ENCODE assay signal across 16 cellular contexts in the genomic region with DNA sequence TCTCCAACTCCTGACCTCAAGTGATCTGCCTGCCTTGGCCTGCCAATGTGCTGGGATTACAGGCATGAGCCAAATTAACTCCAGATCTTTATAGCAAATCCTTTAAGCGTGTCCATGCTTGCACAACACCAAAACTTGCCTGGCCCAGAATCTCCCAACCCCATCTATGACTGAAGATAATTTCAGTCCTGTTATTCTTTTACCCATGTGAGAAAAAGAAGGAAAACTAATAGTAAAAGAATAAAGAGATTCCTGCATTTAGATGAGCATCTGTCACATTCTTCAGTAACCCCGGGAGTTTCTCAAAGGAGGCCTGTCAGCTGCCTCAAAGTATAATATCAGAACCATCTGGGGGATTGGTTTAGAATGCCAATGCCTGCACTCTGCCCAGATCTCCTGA.
A peak's percentile ranks its signal among the peaks of the same experiment; 100 is the strongest.
DNase-seq lines count a peak whose midpoint lies in the region; ATAC-seq and TF ChIP-seq lines count a peak whose summit lies in the region.
"Had no signal": no experiment of that assay in that cellular context is flagged by ENCODE, and none has a peak within 500 bp of the region (broad histone marks: within the 10 kb centered on the region; RNA-seq: fewer than 3 reads in every experiment).

No MANE protein-coding gene starts in this region.

- H3K4me2 ChIP-seq in mammary epithelial cell (ENCODE audit: insufficient read depth, low read depth, low read length) = no peak overlapping the region

- H3K4me1 ChIP-seq in mammary epithelial cell (ENCODE audit: insufficient read depth, low read length) (no peaks in the 10 kb centered on the region), breast epithelium (no peaks in the 10 kb centered on the region), lower lobe of right lung (no peaks in the 10 kb centered on the region)
- H3K4me1 ChIP-seq: Caco-2 had no signal

- no peak overlapping the region for H2AFZ ChIP-seq in mammary epithelial cell (ENCODE audit: low read depth, low read length)

- H3K27ac Mint-ChIP-seq in brain = peak overlapping the region in 3 of 5 experiments; percentile 30 to 85 (median 85)
- H3K27ac Mint-ChIP-seq: CD4-positive, alpha-beta T cell had no signal

- no peak for TF ChIP-seq CTCF in mammary epithelial cell (conservative IDR thresholded peaks at IDR 0.05 in 1 of 2, IDR thresholded peaks at IDR 0.05 in 1 of 2; ENCODE audit: extremely low read depth in 1 of 2, insufficient read depth in 1 of 2, low read depth in 1 of 2, low read length in 2 of 2)
- TF ChIP-seq CTCF in breast epithelium (IDR thresholded peaks at IDR 0.05) = no peak
- TF ChIP-seq CTCF in brain (conservative IDR thresholded peaks at IDR 0.05) = no peak
- no peak for TF ChIP-seq CTCF in lower lobe of right lung (IDR thresholded peaks at IDR 0.05)

- intact Hi-C loops in mammary epithelial cell (cut with micrococcal nuclease) = no loop called here
- intact Hi-C loops in breast epithelium (cut with DNase I; ENCODE audit: low total_unique reads) = no loop called here
- intact Hi-C loops in lower lobe of right lung (cut with DNase I) = no loop called here

- no peak overlapping the region for H3K9ac ChIP-seq in mammary epithelial cell (ENCODE audit: insufficient read depth, low read length)

- no peaks in the 10 kb centered on the region for H3K36me3 ChIP-seq in mammary epithelial cell (ENCODE audit: insufficient read depth, low read length)
- no peaks in the 10 kb centered on the region for H3K36me3 ChIP-seq in breast epithelium
- H3K36me3 ChIP-seq in lower lobe of right lung = no peaks in the 10 kb centered on the region

- no peaks in the 10 kb centered on the region for H3K36me3 Mint-ChIP-seq in brain

- no peaks in the 10 kb centered on the region for H3K79me2 ChIP-seq in mammary epithelial cell (ENCODE audit: insufficient read depth, low read length)

- peak overlapping the region in 1 of 5 experiments; percentile 58 for H3K4me3 Mint-ChIP-seq in brain
- H3K4me3 Mint-ChIP-seq: CD4-positive, alpha-beta T cell had no signal

- peaks cover 9% of the 10 kb centered on the region for H3K27me3 Mint-ChIP-seq in brain
- H3K27me3 Mint-ChIP-seq: CD4-positive, alpha-beta T cell had no signal

- dilution Hi-C loops in mammary epithelial cell (cut with HindIII; ENCODE audit: low sequenced_read_pairs) = no loop called here

- BruUV-seq in mammary epithelial cell (replicated peaks; lab: Mats Ljungman, UMichigan) = no TSS peak

- WGBS in mammary epithelial cell (ENCODE audit: low coverage, missing lambda C conversion rate) = 8% methylated on average over 2 of the region's 2 CpGs

- H3K27ac ChIP-seq in mammary epithelial cell (ENCODE audit: insufficient read depth, low read depth, low read length) (no peak overlapping the region), breast epithelium (no peak overlapping the region), lower lobe of right lung (no peak overlapping the region)

- no peaks in the 10 kb centered on the region for H3K9me3 ChIP-seq in mammary epithelial cell (replicated peaks; ENCODE audit: insufficient read depth, low read length)
- no peaks in the 10 kb centered on the region for H3K9me3 ChIP-seq in breast epithelium
- no peaks in the 10 kb centered on the region for H3K9me3 ChIP-seq in lower lobe of right lung
- H3K9me3 ChIP-seq: Caco-2 had no signal

- DNase-seq in mammary epithelial cell (peak; percentile 10), breast epithelium (ENCODE audit: low spot score in 2 of 2) (no peak), fibroblast of gingiva (ENCODE audit: low read depth) (peak; percentile 57), renal cortical epithelial cell (ENCODE audit: low read depth) (peak; percentile 94), NOMO-1 (lab: John Stamatoyannopoulos, UW; ENCODE audit: unreplicated experiment in 2 of 2) (no peak), lower lobe of right lung (no peak)
- DNase-seq: Caco-2; CD4-positive, alpha-beta T cell; DMS53; EL; MV-4-11; NCI-H1694 treated with DMSO at 0.1 percent for 48 hours; NCI-H2227 treated with DMSO at 0.1 percent for 48 hours had no signal

- in situ Hi-C loops in mammary epithelial cell (cut with MboI; ENCODE audit: low sequenced_read_pairs in 2 of 2) = no loop called here

- CTCF ChIA-PET in mammary epithelial cell (lab: Charles Lee; ENCODE audit: low non-redundant PET) = no interaction called here

- H4K20me1 ChIP-seq in mammary epithelial cell (ENCODE audit: insufficient read depth, low read length) = no peaks in the 10 kb centered on the region

- ATAC-seq in GM18498 (IDR thresholded peaks at IDR 0.05; ENCODE audit: unreplicated experiment) (no peak), lower lobe of right lung (no peak)
- ATAC-seq: K562 had no signal

- no peaks in the 10 kb centered on the region for H3K27me3 ChIP-seq in mammary epithelial cell (ENCODE audit: insufficient read depth, low read length)
- H3K27me3 ChIP-seq in breast epithelium = no peaks in the 10 kb centered on the region
- H3K27me3 ChIP-seq in lower lobe of right lung (ENCODE audit: low read depth) = no peaks in the 10 kb centered on the region

- no peaks in the 10 kb centered on the region for H3K9me3 Mint-ChIP-seq in brain
- H3K9me3 Mint-ChIP-seq: CD4-positive, alpha-beta T cell had no signal

- no peak for TF ChIP-seq POLR2A in breast epithelium (IDR thresholded peaks at IDR 0.05)

- H3K4me3 ChIP-seq in mammary epithelial cell (replicated peaks in 1 of 3; ENCODE audit: insufficient read depth in 1 of 3, low read depth in 2 of 3, low read length in 3 of 3) = no peak overlapping the region
- H3K4me3 ChIP-seq in breast epithelium = no peak overlapping the region
- no peak overlapping the region for H3K4me3 ChIP-seq in lower lobe of right lung
- H3K4me3 ChIP-seq: K562 had no signal

- peaks cover 13% of the 10 kb centered on the region for H3K4me1 Mint-ChIP-seq in brain

Comparison
In these comparisons a context has a peak if more than half of its experiments do, and no peak if none do; other contexts are left out.
1. DNase-seq: peak in mammary epithelial cell (single experiment), fibroblast of gingiva (single experiment) and renal cortical epithelial cell (single experiment); none in breast epithelium (0 of 2), NOMO-1 (0 of 2) and lower lobe of right lung (single experiment).